Comparison of ENCODE assay signal across 30 cellular contexts in genomic region chr7:89966100-89966499, GRCh38.
"Had no signal": no experiment of that assay in that cellular context is flagged by ENCODE, and none has a peak within 500 bp of the region (broad histone marks: within the 10 kb centered on the region; RNA-seq: fewer than 3 reads in every experiment).

No MANE protein-coding gene starts in this region.

- H3K27ac ChIP-seq: adrenal gland, body of pancreas, esophagus muscularis mucosa, gastroesophageal sphincter, heart right ventricle had no signal

- H3K9me3 ChIP-seq: adrenal gland, body of pancreas, esophagus muscularis mucosa, gastroesophageal sphincter had no signal

- H3K27me3 ChIP-seq: adrenal gland, body of pancreas, esophagus muscularis mucosa, gastroesophageal sphincter, heart right ventricle had no signal

- FAIRE-seq: colon had no signal

- H3K4me3 ChIP-seq: adrenal gland, body of pancreas, esophagus muscularis mucosa, gastroesophageal sphincter, heart right ventricle had no signal

- DNase-seq: activated CD4-positive, alpha-beta memory T cell treated with anti-CD3 and anti-CD28 coated beads for 36 hours; activated CD4-positive, alpha-beta T cell treated with anti-CD3 and anti-CD28 coated beads for 36 hours; activated CD4-positive, alpha-beta T cell treated with anti-CD3 and anti-CD28 coated beads, Interleukin-2, amount 10 ng/mL, durations not matched to agents 24 days and 14 days; activated CD4-positive, CD25-positive, alpha-beta regulatory T cell; activated CD4-positive, CD25-positive, alpha-beta regulatory T cell treated with anti-CD3 and anti-CD28 coated beads, Interleukin-2, amount 50 U/mL, for 72 hours; activated CD8-positive, alpha-beta memory T cell treated with anti-CD3 and anti-CD28 coated beads, Interleukin-2, amount 10 ng/mL, durations not matched to agents 7 days and 5 days; activated CD8-positive, alpha-beta memory T cell treated with anti-CD3 and anti-CD28 coated beads, Interleukin-2, amount 50 U/mL, for 4 hours; activated CD8-positive, alpha-beta T cell treated with anti-CD3 and anti-CD28 coated beads, Interleukin-2, amount 10 ng/mL, durations not matched to agents 7 days and 5 days; activated effector memory CD4-positive, alpha-beta T cell treated with anti-CD3 and anti-CD28 coated beads, Interleukin-2, amount 50 U/mL, for 16 hours; activated naive CD4-positive, alpha-beta T cell treated with anti-CD3 and anti-CD28 coated beads for 36 hours; activated naive CD8-positive, alpha-beta T cell treated with anti-CD3 and anti-CD28 coated beads for 36 hours; activated naive CD8-positive, alpha-beta T cell treated with anti-CD3 and anti-CD28 coated beads, Interleukin-2, amount 50 U/mL, for 24 hours; activated T-cell treated with anti-CD3 and anti-CD28 coated beads, Interleukin-2, amount 50 U/mL, for 1 hour; activated T-cell treated with anti-CD3 and anti-CD28 coated beads, Interleukin-2, amount 50 U/mL, for 48 hours; adrenal gland; amygdala; aorta; body of pancreas; cortex of kidney; dermis blood vessel endothelial cell; effector CD4-positive, alpha-beta T cell; effector memory CD8-positive, alpha-beta T cell; erythroblast; foreskin melanocyte; heart right ventricle; T-helper 17 cell; T1000 had no signal

- ATAC-seq: activated CD4-positive, alpha-beta T cell treated with anti-CD3 and anti-CD28 coated beads for 36 hours; activated CD8-positive, alpha-beta memory T cell treated with anti-CD3 and anti-CD28 coated beads, Interleukin-2, amount 10 ng/mL, durations not matched to agents 7 days and 5 days; activated CD8-positive, alpha-beta T cell treated with anti-CD3 and anti-CD28 coated beads, Interleukin-2, amount 10 ng/mL, durations not matched to agents 7 days and 5 days; activated naive CD8-positive, alpha-beta T cell treated with anti-CD3 and anti-CD28 coated beads, Interleukin-2, amount 50 U/mL, for 24 hours; body of pancreas; effector memory CD8-positive, alpha-beta T cell; gastroesophageal sphincter; heart right ventricle; T-helper 17 cell had no signal

- H3K4me1 ChIP-seq: adrenal gland, body of pancreas, esophagus muscularis mucosa, gastroesophageal sphincter, heart right ventricle had no signal

- H3K36me3 ChIP-seq: adrenal gland, esophagus muscularis mucosa, gastroesophageal sphincter, heart right ventricle had no signal
